1 cellular context compared by ENCODE assay signal in the genomic region with DNA sequence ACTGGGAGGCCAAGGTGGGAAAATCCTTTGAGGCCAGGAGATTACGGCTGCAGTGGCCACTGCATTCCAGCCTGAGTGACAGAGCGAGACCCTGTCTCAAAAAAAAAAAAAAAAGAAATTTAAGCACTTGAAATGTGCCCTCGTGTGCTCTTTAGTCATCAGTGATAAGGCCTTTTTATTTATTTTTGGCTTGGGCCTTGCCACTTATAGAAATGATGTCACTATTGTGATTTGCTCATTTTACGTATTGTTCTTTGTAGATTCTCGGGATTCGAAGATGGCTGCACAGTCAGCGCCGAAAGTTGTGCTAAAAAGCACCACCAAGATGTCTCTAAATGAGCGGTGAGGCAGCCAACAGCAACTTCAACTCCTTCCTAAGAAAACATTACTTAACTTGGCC.
TF ChIP-seq lines count a peak whose summit lies in the region.

No MANE protein-coding gene starts in this region.

TF ChIP-seq in A549, 52 proteins besides CTCF, POLR2A, EP300 and RAD21:
- TF ChIP-seq MAX (IDR thresholded peaks at IDR 0.05) (no peak), BHLHE40 (IDR thresholded peaks at IDR 0.05; ENCODE audit: low read depth, low read length) (no peak), RNF2 (IDR thresholded peaks at IDR 0.05; ENCODE audit: borderline replicate concordance, low read depth) (no peak), ZC3H11A (IDR thresholded peaks at IDR 0.05) (no peak), KDM5A (IDR thresholded peaks at IDR 0.05) (no peak), ZSCAN20 (CRISPR knock-in tag; IDR thresholded peaks at IDR 0.05) (no peak), POLR2AphosphoS2 (conservative IDR thresholded peaks at IDR 0.05; ENCODE audit: low read length) (no peak), MAFK (IDR thresholded peaks at IDR 0.05; ENCODE audit: partially characterized antibody) (no peak), HMGXB4 (CRISPR knock-in tag; IDR thresholded peaks at IDR 0.05; ENCODE audit: borderline replicate concordance) (no peak), CHD4 (IDR thresholded peaks at IDR 0.05; ENCODE audit: borderline replicate concordance) (no peak), SMC3 (IDR thresholded peaks at IDR 0.05) (no peak)
- TF ChIP-seq, protein P1, sequence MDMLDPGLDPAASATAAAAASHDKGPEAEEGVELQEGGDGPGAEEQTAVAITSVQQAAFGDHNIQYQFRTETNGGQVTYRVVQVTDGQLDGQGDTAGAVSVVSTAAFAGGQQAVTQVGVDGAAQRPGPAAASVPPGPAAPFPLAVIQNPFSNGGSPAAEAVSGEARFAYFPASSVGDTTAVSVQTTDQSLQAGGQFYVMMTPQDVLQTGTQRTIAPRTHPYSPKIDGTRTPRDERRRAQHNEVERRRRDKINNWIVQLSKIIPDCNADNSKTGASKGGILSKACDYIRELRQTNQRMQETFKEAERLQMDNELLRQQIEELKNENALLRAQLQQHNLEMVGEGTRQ (IDR thresholded peaks at IDR 0.05): no peak
- TF ChIP-seq, protein P2, sequence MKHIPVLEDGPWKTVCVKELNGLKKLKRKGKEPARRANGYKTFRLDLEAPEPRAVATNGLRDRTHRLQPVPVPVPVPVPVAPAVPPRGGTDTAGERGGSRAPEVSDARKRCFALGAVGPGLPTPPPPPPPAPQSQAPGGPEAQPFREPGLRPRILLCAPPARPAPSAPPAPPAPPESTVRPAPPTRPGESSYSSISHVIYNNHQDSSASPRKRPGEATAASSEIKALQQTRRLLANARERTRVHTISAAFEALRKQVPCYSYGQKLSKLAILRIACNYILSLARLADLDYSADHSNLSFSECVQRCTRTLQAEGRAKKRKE (CRISPR knock-in tag; IDR thresholded peaks at IDR 0.05; ENCODE audit: low read depth): no peak
